In genomic region chr2:73072416-73072815, GRCh38 we compare ENCODE assay signal across 8 cellular contexts. TPM values are rescaled to one million over a fixed set of nuclear protein-coding genes. Genes with fewer than 3 reads are reported as not detected.
DNase-seq lines count a peak whose midpoint lies in the region; TF ChIP-seq lines count a peak whose summit lies in the region.

No MANE protein-coding gene starts in this region.

- intact Hi-C loops in esophagus muscularis mucosa (cut with DNase I) (loop anchor here (5.0 to 10.0 kb wide), 2 partner anchors 105 to 178 kb away; no protein-coding TSS in a partner anchor), sigmoid colon (cut with DNase I) (loop anchor here (5.0 kb wide), 1 partner anchor 160 kb away; the partner anchor contains the start of genes CCT7 and PRADC1), thyroid gland (cut with DNase I) (loop anchor here (10.0 kb wide), 1 partner anchor 162 kb away; the partner anchor contains the start of genes CCT7 and PRADC1)

- H3K4me1 ChIP-seq in SJCRH30 (peaks cover 2% of the 10 kb centered on the region; the same call in 1 of the 2 replicates), esophagus muscularis mucosa (peaks cover 34 to 47% (median 40%) of the 10 kb centered on the region in 4 donors), sigmoid colon (peaks cover 0 to 37% (median 29%) of the 10 kb centered on the region in 4 donors), thyroid gland (peaks cover 13 to 19% of the 10 kb centered on the region in 2 donors)

- H3K27ac ChIP-seq in SJCRH30 (no peak overlapping the region; the same call in 1 of the 2 replicates), esophagus muscularis mucosa (replicated peaks in 1 of 4) (peak overlapping the region; percentile 83 to 97 (median 93)), sigmoid colon (peak overlapping the region; percentile 87 to 96 (median 93)), thyroid gland (peak overlapping the region in 1 of 3 donors; percentile 84)

- H3K4me3 ChIP-seq in GM08714 (ENCODE audit: low read length) (peak overlapping the region; percentile 76; the same call in 1 of the 2 replicates), SJCRH30 (peak overlapping the region; percentile 94), esophagus muscularis mucosa (peak overlapping the region; percentile 65 to 94 (median 82)), sigmoid colon (peak overlapping the region in 2 of 4 donors; percentile 67 to 90), thyroid gland (replicated peaks in 1 of 3) (no peak overlapping the region)

- TF ChIP-seq EP300 in esophagus muscularis mucosa (IDR thresholded peaks at IDR 0.05), result no peak
- TF ChIP-seq EP300 in sigmoid colon (IDR thresholded peaks at IDR 0.05), result no peak

- TF ChIP-seq CTCF in esophagus muscularis mucosa (IDR thresholded peaks at IDR 0.05) (no peak), sigmoid colon (IDR thresholded peaks at IDR 0.05) (no peak), thyroid gland (IDR thresholded peaks at IDR 0.05) (no peak)

- no peak for TF ChIP-seq POLR2A in esophagus muscularis mucosa (IDR thresholded peaks at IDR 0.05; ENCODE audit: low read depth)
- TF ChIP-seq POLR2A in sigmoid colon (IDR thresholded peaks at IDR 0.05), result no peak
- TF ChIP-seq POLR2A in thyroid gland (IDR thresholded peaks at IDR 0.05), result no peak

- H3K9me3 ChIP-seq in SJCRH30 (replicated peaks) (no peaks in the 10 kb centered on the region), esophagus muscularis mucosa (no peaks in the 10 kb centered on the region), sigmoid colon (no peaks in the 10 kb centered on the region), thyroid gland (no peaks in the 10 kb centered on the region)

- H3K36me3 ChIP-seq in SJCRH30, result no peaks in the 10 kb centered on the region
- peaks cover 0 to 33% (median 17%) of the 10 kb centered on the region in 4 donors for H3K36me3 ChIP-seq in esophagus muscularis mucosa
- peaks cover 0 to 19% (median 0%) of the 10 kb centered on the region in 4 donors for H3K36me3 ChIP-seq in sigmoid colon
- peaks cover 0 to 6% of the 10 kb centered on the region in 2 donors for H3K36me3 ChIP-seq in thyroid gland

- DNase-seq in SJCRH30, result no peak
- no peak for DNase-seq in esophagus muscularis mucosa (ENCODE audit: extremely low spot score)
- no peak for DNase-seq in sigmoid colon
- DNase-seq in hypothalamus (lab: John Stamatoyannopoulos, UW), result no peak
- no peak for DNase-seq in NOMO-1 (lab: John Stamatoyannopoulos, UW; ENCODE audit: unreplicated experiment in 2 of 2)
- no peak for DNase-seq in thyroid gland
- no peak for DNase-seq in OCI-M1 (lab: John Stamatoyannopoulos, UW)

- 82% methylated on average over 1 of the region's 1 CpG for WGBS in esophagus muscularis mucosa
- WGBS in sigmoid colon, 2 donors, result 92 to 94% methylated on average over 1 of the region's 1 CpG
- WGBS in thyroid gland, 2 donors, result 82 to 100% methylated on average over 1 of the region's 1 CpG

- no peaks in the 10 kb centered on the region for H3K27me3 ChIP-seq in SJCRH30
- H3K27me3 ChIP-seq in esophagus muscularis mucosa, result no peaks in the 10 kb centered on the region
- H3K27me3 ChIP-seq in sigmoid colon, result no peaks in the 10 kb centered on the region
- no peaks in the 10 kb centered on the region for H3K27me3 ChIP-seq in thyroid gland

RNA-seq across cellular contexts. Expression of gene SFXN5, which starts 0.9 kb away (rescaled TPM):
- 17.0 and 20.5 TPM in 2 replicates for total RNA-seq in SJCRH30 (2014; rRNA removed; shearing (Covaris generic))
- total RNA-seq in esophagus muscularis mucosa (10 to 100 TPM in 1 of 4 donors, 1 to 10 TPM in 3; 5.8 to 10.0 (median 6.8) TPM), sigmoid colon (10 to 100 TPM in 2 of 4 donors, 1 to 10 TPM in 2; 6.7 to 27.1 (median 10.4) TPM), thyroid gland (10 to 100 TPM; 10.3 to 17.2 (median 16.5) TPM)
- 10 to 100 TPM in 2 of 3 donors, 1 to 10 TPM in 1; 5.4 to 15.3 (median 12.4) TPM for polyA plus RNA-seq in sigmoid colon

RNA-seq across cellular contexts. Expression of gene RAB11FIP5, which starts 40.3 kb away (rescaled TPM):
- 7.9 and 8.1 TPM in 2 replicates for total RNA-seq in SJCRH30 (2014; rRNA removed; shearing (Covaris generic))
- total RNA-seq in esophagus muscularis mucosa (10 to 100 TPM; 17.0 to 46.4 (median 38.4) TPM), sigmoid colon (10 to 100 TPM; 13.9 to 24.4 (median 19.4) TPM), thyroid gland (10 to 100 TPM; 34.4 to 39.4 (median 37.3) TPM)
- 10 to 100 TPM in 2 of 3 donors, 1 to 10 TPM in 1; 9.6 to 13.2 (median 12.8) TPM for polyA plus RNA-seq in sigmoid colon

Comparison
In these comparisons a context has a peak if more than half of its experiments do, and no peak if none do; other contexts are left out.
1. H3K4me3 ChIP-seq: peak in GM08714 (single experiment), SJCRH30 (single experiment) and esophagus muscularis mucosa (4 of 4); none in thyroid gland (0 of 3).